In the genomic region with DNA sequence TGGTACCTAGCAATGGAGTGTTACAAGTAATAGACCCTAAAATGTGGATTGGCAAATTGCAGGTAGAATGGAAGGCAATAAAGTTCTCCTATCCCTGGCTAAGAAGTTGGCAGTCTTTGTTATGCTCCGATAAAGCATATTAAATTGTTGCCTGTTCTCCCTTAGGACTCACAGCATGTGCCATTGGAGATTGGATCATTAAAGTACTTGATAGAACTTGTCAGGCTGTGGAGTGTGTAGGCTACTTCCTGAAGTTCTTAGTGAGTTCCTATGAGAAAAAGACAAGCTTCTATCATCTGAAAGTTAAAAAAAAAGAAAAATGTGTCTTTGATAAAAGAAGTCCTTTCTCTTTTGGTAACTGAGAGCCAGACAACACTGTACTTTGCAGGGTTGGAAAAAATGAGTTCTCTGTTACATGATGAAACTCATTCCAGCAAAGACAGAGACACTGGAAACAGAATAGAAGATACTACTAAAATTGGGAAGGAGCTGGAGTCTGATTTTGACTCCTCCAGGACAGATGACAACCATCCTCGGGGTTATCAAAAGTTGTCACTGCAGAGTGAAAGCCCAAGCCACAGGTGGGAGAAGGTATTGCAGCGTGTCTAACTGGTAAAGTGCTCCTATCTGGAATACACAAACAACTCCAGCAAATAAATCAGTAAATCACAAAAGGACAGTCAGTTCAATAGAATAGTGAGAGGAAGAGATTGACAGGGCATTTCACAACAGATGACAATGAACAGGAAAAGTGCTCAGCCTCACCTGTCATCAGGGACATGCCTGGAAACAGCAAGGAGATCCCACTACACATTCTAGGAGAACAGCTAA, we compare ENCODE assay signal across 20 cellular contexts.
A peak's percentile ranks its signal among the peaks of the same experiment; 100 is the strongest.
DNase-seq lines count a peak whose midpoint lies in the region; ATAC-seq, FAIRE-seq and TF ChIP-seq lines count a peak whose summit lies in the region.
"Had no signal": no experiment of that assay in that cellular context is flagged by ENCODE, and none has a peak within 500 bp of the region (broad histone marks: within the 10 kb centered on the region; RNA-seq: fewer than 3 reads in every experiment).

No MANE protein-coding gene starts in this region.

- H3K4me3 Mint-ChIP-seq in natural killer cell treated with Interleukin-12 subunit alpha and Interleukin-12 subunit beta and Interleukin-15 and Interleukin-18, amount 100 ng/mL, for 72 hours = no peak overlapping the region
- H3K4me3 Mint-ChIP-seq: activated naive CD8-positive, alpha-beta T cell; activated T-cell treated with anti-CD3 and anti-CD28 coated beads, Interleukin-2, amount 50 U/mL, for 72 hours had no signal

- H4K20me1 ChIP-seq in DND-41 (ENCODE audit: insufficient read depth, low read length) (no peaks in the 10 kb centered on the region), K562 (replicated peaks; ENCODE audit: control insufficient read depth, insufficient read depth, low read length) (no peaks in the 10 kb centered on the region), smooth muscle cell (ENCODE audit: low read depth) (no peaks in the 10 kb centered on the region)

- H3K9ac ChIP-seq in DND-41 (ENCODE audit: low read depth, low read length) = no peak overlapping the region
- H3K9ac ChIP-seq in K562 (ENCODE audit: insufficient read depth in 1 of 2, low read depth in 2 of 2, low read length in 2 of 2) = no peak overlapping the region
- H3K9ac ChIP-seq in smooth muscle cell (ENCODE audit: low read depth) = no peak overlapping the region

- in situ Hi-C loops in K562 (cut with MboI) = no loop called here

- TF ChIP-seq EP300 in K562 (IDR thresholded peaks at IDR 0.05; ENCODE audit: low read length) = no peak

- POLR2A ChIA-PET in HEK293T (lab: Yijun Ruan, JAX) (no interaction called here), K562 (lab: Yijun Ruan, JAX) (interaction anchor here (0.5 to 0.8 kb wide), 3 partner anchors 13 to 1088 kb away, joined by 3 to 4 read pairs (median 4); no protein-coding TSS in a partner anchor)

- no TSS peak for BruUV-seq in K562 (replicated peaks; lab: Mats Ljungman, UMichigan)

- DNase-seq in DND-41 (no peak), HEK293T (ENCODE audit: extremely low spot score) (no peak), K562 (ENCODE audit: extremely low read depth in 1 of 4, low spot score in 3 of 4) (no peak), foreskin melanocyte (peak; percentile 63), smooth muscle cell (lab: John Stamatoyannopoulos, UW; ENCODE audit: unreplicated experiment) (no peak)
- DNase-seq in natural killer cell treated with Interleukin-12 subunit alpha and Interleukin-12 subunit beta and Interleukin-15 and Interleukin-18, amount 100 ng/mL, for 72 hours (ENCODE audit: low spot score) = no peak
- no peak for DNase-seq in stimulated activated naive CD4-positive, alpha-beta T cell (lab: John Stamatoyannopoulos, UW)
- DNase-seq: activated CD8-positive, alpha-beta memory T cell treated with anti-CD3 and anti-CD28 coated beads for 24 hours; activated T-cell treated with anti-CD3 and anti-CD28 coated beads, Interleukin-2, amount 50 U/mL, for 72 hours; DMS 273 treated with DMSO at 0.1 percent for 48 hours; effector CD4-positive, alpha-beta T cell; hypothalamus; kidney; NCI-H187 treated with DMSO at 0.1 percent for 48 hours; NCI-H510A treated with DMSO at 0.1 percent for 48 hours; stimulated activated CD4-positive, alpha-beta T cell treated with anti-CD3 and anti-CD28 coated beads, Interleukin-12 subunit alpha, Interleukin-12 subunit beta, amount 100 ng/mL, for 4 hours; T1000 had no signal

- no peaks in the 10 kb centered on the region for H3K27me3 Mint-ChIP-seq in natural killer cell treated with Interleukin-12 subunit alpha and Interleukin-12 subunit beta and Interleukin-15 and Interleukin-18, amount 100 ng/mL, for 72 hours
- H3K27me3 Mint-ChIP-seq: activated naive CD8-positive, alpha-beta T cell had no signal

- no peaks in the 10 kb centered on the region for H3K36me3 Mint-ChIP-seq in natural killer cell treated with Interleukin-12 subunit alpha and Interleukin-12 subunit beta and Interleukin-15 and Interleukin-18, amount 100 ng/mL, for 72 hours

- WGBS in K562 (ENCODE audit: insufficient coverage, low coverage, missing lambda C conversion rate) = 2% methylated on average over 3 of the region's 3 CpGs
- 82% methylated on average over 3 of the region's 3 CpGs for WGBS in smooth muscle cell (ENCODE audit: low lambda C conversion rate)

- H3K27me3 ChIP-seq in DND-41 (ENCODE audit: insufficient read depth, low read length, poor library complexity) (no peaks in the 10 kb centered on the region), K562 (ENCODE audit: control insufficient read depth in 2 of 2, insufficient read depth in 2 of 2, low read length in 2 of 2) (peaks cover 8 to 30% of the 10 kb centered on the region in 2 experiments; a peak in 4 of 5 replicates), smooth muscle cell (ENCODE audit: low read depth) (no peaks in the 10 kb centered on the region)

- H3K4me3 ChIP-seq in DND-41 (ENCODE audit: low read depth in 1 of 2, low read length in 2 of 2) = no peak overlapping the region
- no peak overlapping the region for H3K4me3 ChIP-seq in K562
- H3K4me3 ChIP-seq in smooth muscle cell = no peak overlapping the region
- H3K4me3 ChIP-seq: thoracic aorta had no signal

- no peaks in the 10 kb centered on the region for H3F3A ChIP-seq in smooth muscle cell (ENCODE audit: low read depth)

- ATAC-seq in DND-41 (ENCODE audit: insufficient read depth, low read depth) (peak; percentile 49; the same call in 1 of the 3 replicates), K562 (peak; percentile 61)
- no peak for ATAC-seq in natural killer cell treated with Interleukin-12 subunit alpha and Interleukin-12 subunit beta and Interleukin-15 and Interleukin-18, amount 100 ng/mL, for 72 hours
- ATAC-seq: activated CD4-positive, CD25-positive, alpha-beta regulatory T cell treated with anti-CD3 and anti-CD28 coated beads, Interleukin-2, amount 50 U/mL, for 24 hours; activated T-cell treated with anti-CD3 and anti-CD28 coated beads, Interleukin-2, amount 50 U/mL, for 72 hours had no signal

- H3K79me2 ChIP-seq in DND-41 (ENCODE audit: insufficient read depth, low read length) (no peaks in the 10 kb centered on the region), K562 (ENCODE audit: control insufficient read depth, insufficient read depth, low read length) (no peaks in the 10 kb centered on the region), smooth muscle cell (ENCODE audit: low read depth) (no peaks in the 10 kb centered on the region)

- CTCF ChIA-PET in HEK293T (lab: Yijun Ruan, JAX) = interaction anchor here (1.1 kb wide), 1 partner anchor 13 kb away, joined by 5 read pairs; no protein-coding TSS in a partner anchor
- CTCF ChIA-PET in K562 (lab: Yijun Ruan, JAX; ENCODE audit: low intra/inter-chr PET ratio) = interaction anchor here (0.6 kb wide), 1 partner anchor 20 kb away, joined by 3 read pairs; no protein-coding TSS in a partner anchor

- H3K36me3 ChIP-seq in DND-41 (ENCODE audit: insufficient read depth, low read length) (no peaks in the 10 kb centered on the region), K562 (ENCODE audit: control insufficient read depth, insufficient read depth, low read length) (no peaks in the 10 kb centered on the region), smooth muscle cell (ENCODE audit: low read depth) (no peaks in the 10 kb centered on the region)
- H3K36me3 ChIP-seq: thoracic aorta had no signal

- H3K9me3 ChIP-seq in DND-41 (ENCODE audit: insufficient read depth, low read length, severe bottlenecking) (no peaks in the 10 kb centered on the region), K562 (replicated peaks; ENCODE audit: control insufficient read depth, insufficient read depth, low read depth, low read length) (0 out of 2 replicates have a peak, but pooled peaks cover 2% of the 10 kb centered on the region), smooth muscle cell (replicated peaks; ENCODE audit: low read depth) (no peaks in the 10 kb centered on the region)
- H3K9me3 ChIP-seq: thoracic aorta had no signal

- H3K4me2 ChIP-seq in DND-41 (ENCODE audit: insufficient read depth, low read length) (no peak overlapping the region), K562 (ENCODE audit: insufficient read depth, low read length) (no peak overlapping the region), smooth muscle cell (no peak overlapping the region)

- H2AFZ ChIP-seq in DND-41 (ENCODE audit: low read depth, low read length) (no peak overlapping the region), K562 (ENCODE audit: low read depth, low read length) (no peak overlapping the region), smooth muscle cell (ENCODE audit: low read depth) (no peak overlapping the region)

- TF ChIP-seq POLR2A in K562 (conservative IDR thresholded peaks at IDR 0.05) = no peak

- no peak overlapping the region for H3K27ac ChIP-seq in DND-41 (ENCODE audit: low read length)
- no peak overlapping the region for H3K27ac ChIP-seq in K562 (ENCODE audit: extremely low read depth, low read depth, low read length)
- no peak overlapping the region for H3K27ac ChIP-seq in smooth muscle cell (ENCODE audit: low read depth)
- H3K27ac ChIP-seq: thoracic aorta had no signal

- no peak for FAIRE-seq in K562 (lab: Jason Lieb, UNC)
- FAIRE-seq: kidney had no signal

- H3K9me1 ChIP-seq in K562 (ENCODE audit: control insufficient read depth, insufficient read depth, low read length) = no peaks in the 10 kb centered on the region

- no peak overlapping the region for H3K27ac Mint-ChIP-seq in natural killer cell treated with Interleukin-12 subunit alpha and Interleukin-12 subunit beta and Interleukin-15 and Interleukin-18, amount 100 ng/mL, for 72 hours
- H3K27ac Mint-ChIP-seq: activated naive CD8-positive, alpha-beta T cell; activated T-cell treated with anti-CD3 and anti-CD28 coated beads, Interleukin-2, amount 50 U/mL, for 72 hours had no signal

- no peak for TF ChIP-seq RAD21 in K562 (CRISPR knock-in tag; conservative IDR thresholded peaks at IDR 0.05 in 1 of 2, IDR thresholded peaks at IDR 0.05 in 1 of 2)

- H3K4me1 Mint-ChIP-seq in natural killer cell treated with Interleukin-12 subunit alpha and Interleukin-12 subunit beta and Interleukin-15 and Interleukin-18, amount 100 ng/mL, for 72 hours (ENCODE audit: low read depth in 2 of 2) = no peaks in the 10 kb centered on the region

- no peaks in the 10 kb centered on the region for H3K4me1 ChIP-seq in DND-41 (ENCODE audit: insufficient read depth, low read length)
- no peaks in the 10 kb centered on the region; a peak in 2 of 5 replicates for H3K4me1 ChIP-seq in K562 (replicated peaks in 1 of 2; ENCODE audit: control insufficient read depth in 2 of 2, insufficient read depth in 2 of 2, low read length in 2 of 2)
- H3K4me1 ChIP-seq in smooth muscle cell (ENCODE audit: low read depth) = no peaks in the 10 kb centered on the region

- H3K9me3 Mint-ChIP-seq in natural killer cell treated with Interleukin-12 subunit alpha and Interleukin-12 subunit beta and Interleukin-15 and Interleukin-18, amount 100 ng/mL, for 72 hours = no peaks in the 10 kb centered on the region
- H3K9me3 Mint-ChIP-seq: activated T-cell treated with anti-CD3 and anti-CD28 coated beads, Interleukin-2, amount 50 U/mL, for 72 hours had no signal

- intact Hi-C loops in K562 (cut with micrococcal nuclease) = no loop called here

- peak; percentile 21 for TF ChIP-seq CTCF in DND-41 (IDR thresholded peaks at IDR 0.05; ENCODE audit: borderline replicate concordance, extremely low read depth, low read length, poor library complexity, severe bottlenecking)
- TF ChIP-seq CTCF in K562 (IDR thresholded peaks at IDR 0.05 in 2 of 3, conservative IDR thresholded peaks at IDR 0.05 in 1 of 3; ENCODE audit: insufficient read depth in 2 of 3, low read depth in 1 of 3, low read length in 3 of 3) = 0 out of 6 replicates have a peak, but pooled peaks of 1 of the 3 experiments have one; percentile 14
- TF ChIP-seq CTCF in smooth muscle cell (IDR thresholded peaks at IDR 0.05; ENCODE audit: borderline replicate concordance, insufficient read depth, poor library complexity, severe bottlenecking) = no peak

Comparison
In these comparisons a context has a peak if more than half of its experiments do, and no peak if none do; other contexts are left out.
1. ATAC-seq: peak in DND-41 (single experiment) and K562 (single experiment); none in natural killer cell treated with Interleukin-12 subunit alpha and Interleukin-12 subunit beta and Interleukin-15 and Interleukin-18, amount 100 ng/mL, for 72 hours (0 of 2).